In the genomic region with DNA sequence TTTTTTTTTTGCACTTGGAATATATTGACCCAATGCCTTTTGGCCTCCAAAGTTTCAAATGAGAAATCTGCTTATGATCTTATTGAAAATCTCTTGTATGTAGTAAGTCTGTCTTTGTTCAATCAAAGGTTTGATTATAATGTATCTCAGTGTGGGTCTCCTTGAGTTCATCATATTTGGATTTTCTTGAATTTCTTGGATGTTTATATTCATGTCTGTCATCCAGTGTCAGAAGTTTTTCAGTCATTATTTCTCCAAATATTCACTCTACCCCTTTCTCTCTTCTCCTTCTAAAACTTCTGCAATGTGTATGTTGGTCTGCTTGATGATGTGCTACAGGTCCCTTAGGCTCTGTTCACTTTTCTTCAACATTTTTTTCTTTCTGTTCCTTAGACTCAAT, we compare ENCODE assay signal across 23 cellular contexts.
"Had no signal": no experiment of that assay in that cellular context is flagged by ENCODE, and none has a peak within 500 bp of the region (broad histone marks: within the 10 kb centered on the region; RNA-seq: fewer than 3 reads in every experiment).

No MANE protein-coding gene starts in this region.

- H3K27ac ChIP-seq: colonic mucosa, coronary artery, dorsolateral prefrontal cortex, epithelial cell of prostate, esophagus muscularis mucosa, esophagus squamous epithelium, foreskin keratinocyte, gastrocnemius medialis, gastroesophageal sphincter, heart left ventricle, heart right ventricle had no signal

- H3K4me1 ChIP-seq: colonic mucosa, esophagus muscularis mucosa, esophagus squamous epithelium, foreskin keratinocyte, gastrocnemius medialis, gastroesophageal sphincter, heart left ventricle, heart right ventricle had no signal

- H3K4me3 ChIP-seq: colonic mucosa, coronary artery, dorsolateral prefrontal cortex, esophagus muscularis mucosa, esophagus squamous epithelium, gastrocnemius medialis, gastroesophageal sphincter, heart left ventricle, heart right ventricle had no signal

- H3K36me3 ChIP-seq: colonic mucosa, esophagus muscularis mucosa, esophagus squamous epithelium, gastrocnemius medialis, gastroesophageal sphincter, heart left ventricle, heart right ventricle had no signal

- H3K9me3 ChIP-seq: colonic mucosa, esophagus muscularis mucosa, esophagus squamous epithelium, gastrocnemius medialis, gastroesophageal sphincter had no signal

- DNase-seq: colonic mucosa; cortex of kidney; dermis blood vessel endothelial cell; dorsolateral prefrontal cortex; effector CD4-positive, alpha-beta T cell; effector CD8-positive, alpha-beta T cell; effector memory CD4-positive, alpha-beta T cell; effector memory CD8-positive, alpha-beta T cell; endodermal cell; erythroblast; esophagus squamous epithelium; foreskin fibroblast; foreskin keratinocyte; foreskin melanocyte; gastrocnemius medialis; glutamatergic neuron; head of caudate nucleus; heart left ventricle; heart right ventricle had no signal
